2 cellular contexts compared by ENCODE assay signal in genomic region chr1:19138958-19139581, GRCh38.
TF ChIP-seq lines count a peak whose summit lies in the region.

No MANE protein-coding gene starts in this region.

TF ChIP-seq in liver, 16 proteins besides CTCF, POLR2A, EP300 and RAD21 (continued from another document):
- TF ChIP-seq, protein P1, sequence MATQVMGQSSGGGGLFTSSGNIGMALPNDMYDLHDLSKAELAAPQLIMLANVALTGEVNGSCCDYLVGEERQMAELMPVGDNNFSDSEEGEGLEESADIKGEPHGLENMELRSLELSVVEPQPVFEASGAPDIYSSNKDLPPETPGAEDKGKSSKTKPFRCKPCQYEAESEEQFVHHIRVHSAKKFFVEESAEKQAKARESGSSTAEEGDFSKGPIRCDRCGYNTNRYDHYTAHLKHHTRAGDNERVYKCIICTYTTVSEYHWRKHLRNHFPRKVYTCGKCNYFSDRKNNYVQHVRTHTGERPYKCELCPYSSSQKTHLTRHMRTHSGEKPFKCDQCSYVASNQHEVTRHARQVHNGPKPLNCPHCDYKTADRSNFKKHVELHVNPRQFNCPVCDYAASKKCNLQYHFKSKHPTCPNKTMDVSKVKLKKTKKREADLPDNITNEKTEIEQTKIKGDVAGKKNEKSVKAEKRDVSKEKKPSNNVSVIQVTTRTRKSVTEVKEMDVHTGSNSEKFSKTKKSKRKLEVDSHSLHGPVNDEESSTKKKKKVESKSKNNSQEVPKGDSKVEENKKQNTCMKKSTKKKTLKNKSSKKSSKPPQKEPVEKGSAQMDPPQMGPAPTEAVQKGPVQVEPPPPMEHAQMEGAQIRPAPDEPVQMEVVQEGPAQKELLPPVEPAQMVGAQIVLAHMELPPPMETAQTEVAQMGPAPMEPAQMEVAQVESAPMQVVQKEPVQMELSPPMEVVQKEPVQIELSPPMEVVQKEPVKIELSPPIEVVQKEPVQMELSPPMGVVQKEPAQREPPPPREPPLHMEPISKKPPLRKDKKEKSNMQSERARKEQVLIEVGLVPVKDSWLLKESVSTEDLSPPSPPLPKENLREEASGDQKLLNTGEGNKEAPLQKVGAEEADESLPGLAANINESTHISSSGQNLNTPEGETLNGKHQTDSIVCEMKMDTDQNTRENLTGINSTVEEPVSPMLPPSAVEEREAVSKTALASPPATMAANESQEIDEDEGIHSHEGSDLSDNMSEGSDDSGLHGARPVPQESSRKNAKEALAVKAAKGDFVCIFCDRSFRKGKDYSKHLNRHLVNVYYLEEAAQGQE (IDR thresholded peaks at IDR 0.05) = no peak
- no peak for TF ChIP-seq FOXA2 (IDR thresholded peaks at IDR 0.05)
- TF ChIP-seq YY1 (IDR thresholded peaks at IDR 0.05) = no peak
- no peak for TF ChIP-seq FOXA1 (IDR thresholded peaks at IDR 0.05)
- no peak for TF ChIP-seq ATF3 (IDR thresholded peaks at IDR 0.05)
- TF ChIP-seq, protein P2, sequence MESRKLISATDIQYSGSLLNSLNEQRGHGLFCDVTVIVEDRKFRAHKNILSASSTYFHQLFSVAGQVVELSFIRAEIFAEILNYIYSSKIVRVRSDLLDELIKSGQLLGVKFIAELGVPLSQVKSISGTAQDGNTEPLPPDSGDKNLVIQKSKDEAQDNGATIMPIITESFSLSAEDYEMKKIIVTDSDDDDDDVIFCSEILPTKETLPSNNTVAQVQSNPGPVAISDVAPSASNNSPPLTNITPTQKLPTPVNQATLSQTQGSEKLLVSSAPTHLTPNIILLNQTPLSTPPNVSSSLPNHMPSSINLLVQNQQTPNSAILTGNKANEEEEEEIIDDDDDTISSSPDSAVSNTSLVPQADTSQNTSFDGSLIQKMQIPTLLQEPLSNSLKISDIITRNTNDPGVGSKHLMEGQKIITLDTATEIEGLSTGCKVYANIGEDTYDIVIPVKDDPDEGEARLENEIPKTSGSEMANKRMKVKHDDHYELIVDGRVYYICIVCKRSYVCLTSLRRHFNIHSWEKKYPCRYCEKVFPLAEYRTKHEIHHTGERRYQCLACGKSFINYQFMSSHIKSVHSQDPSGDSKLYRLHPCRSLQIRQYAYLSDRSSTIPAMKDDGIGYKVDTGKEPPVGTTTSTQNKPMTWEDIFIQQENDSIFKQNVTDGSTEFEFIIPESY (IDR thresholded peaks at IDR 0.05) = no peak
- TF ChIP-seq EGR1 (IDR thresholded peaks at IDR 0.05; ENCODE audit: low read depth in 2 of 2) = no peak
- TF ChIP-seq NR2F2 (IDR thresholded peaks at IDR 0.05) = no peak
- TF ChIP-seq, protein P3, sequence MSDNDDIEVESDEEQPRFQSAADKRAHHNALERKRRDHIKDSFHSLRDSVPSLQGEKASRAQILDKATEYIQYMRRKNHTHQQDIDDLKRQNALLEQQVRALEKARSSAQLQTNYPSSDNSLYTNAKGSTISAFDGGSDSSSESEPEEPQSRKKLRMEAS (IDR thresholded peaks at IDR 0.05) = no peak
- TF ChIP-seq RXRA (IDR thresholded peaks at IDR 0.05) = peak in 1 of 2 donors; percentile 20
- TF ChIP-seq JUND (IDR thresholded peaks at IDR 0.05) = no peak
- TF ChIP-seq TAF1 (conservative IDR thresholded peaks at IDR 0.05) = no peak
- TF ChIP-seq HNF4A (conservative IDR thresholded peaks at IDR 0.05) = peak in 1 of 2 donors; percentile 20

TF ChIP-seq in SK-N-SH treated with all-trans-retinoic acid at 6 μM for 48 hours, 23 proteins besides CTCF, POLR2A, EP300 and RAD21 (continued from another document):
- no peak for TF ChIP-seq PPARA (CRISPR knock-in tag; IDR thresholded peaks at IDR 0.05; ENCODE audit: borderline replicate concordance)
- no peak for TF ChIP-seq ZNF70 (CRISPR knock-in tag; IDR thresholded peaks at IDR 0.05)
- TF ChIP-seq CSDC2 (CRISPR knock-in tag; IDR thresholded peaks at IDR 0.05) = no peak
- TF ChIP-seq PATZ1 (CRISPR knock-in tag; IDR thresholded peaks at IDR 0.05; ENCODE audit: borderline replicate concordance) = no peak
- TF ChIP-seq SNAI2 (CRISPR knock-in tag; IDR thresholded peaks at IDR 0.05) = no peak
- TF ChIP-seq TOX (CRISPR knock-in tag; IDR thresholded peaks at IDR 0.05; ENCODE audit: borderline replicate concordance) = no peak
- TF ChIP-seq CREB5 (CRISPR knock-in tag; IDR thresholded peaks at IDR 0.05; ENCODE audit: low read depth) = no peak
- TF ChIP-seq GLIS3 (CRISPR knock-in tag; IDR thresholded peaks at IDR 0.05) = no peak
- no peak for TF ChIP-seq ZFP3 (CRISPR knock-in tag; IDR thresholded peaks at IDR 0.05)
